1 cellular context compared by ENCODE assay signal in the genomic region with DNA sequence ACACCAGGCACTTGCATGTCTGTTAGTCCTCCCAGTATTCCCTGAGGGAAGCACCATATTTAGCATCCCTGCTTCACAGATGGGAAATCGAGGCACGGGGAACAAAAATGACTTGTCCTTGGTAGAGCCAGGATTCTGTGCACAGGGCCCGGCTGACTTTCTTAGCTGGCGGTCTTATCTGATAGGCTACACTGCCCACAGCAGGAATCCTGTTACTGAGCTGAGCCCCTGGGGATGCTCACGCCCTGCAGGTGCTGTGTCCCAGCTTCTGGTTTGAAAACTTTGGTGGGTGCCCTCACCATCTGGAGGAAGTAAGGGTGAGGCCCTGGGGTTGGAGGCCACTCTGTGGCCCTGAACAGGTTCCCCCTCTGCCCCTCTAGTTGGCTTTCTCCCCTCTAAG.
TF ChIP-seq lines count a peak whose summit lies in the region.

No MANE protein-coding gene starts in this region.

TF ChIP-seq in SK-N-SH treated with all-trans-retinoic acid at 6 μM for 48 hours, 23 proteins besides CTCF, POLR2A, EP300 and RAD21 (continued from another document):
- TF ChIP-seq PPARA (CRISPR knock-in tag; IDR thresholded peaks at IDR 0.05; ENCODE audit: borderline replicate concordance): no peak
TF ChIP-seq in SK-N-SH treated with all-trans-retinoic acid at 6 μM for 48 hours: peak in this region for 0.
